In genomic region chr10:79585870-79586527, GRCh38 we compare ENCODE assay signal across 29 cellular contexts. TPM values are rescaled to one million over a fixed set of nuclear protein-coding genes. Genes with fewer than 3 reads are reported as not detected.
"Had no signal": no experiment of that assay in that cellular context is flagged by ENCODE, and none has a peak within 500 bp of the region (broad histone marks: within the 10 kb centered on the region; RNA-seq: fewer than 3 reads in every experiment).

No MANE protein-coding gene starts in this region.

- H3K4me1 Mint-ChIP-seq: activated B cell treated with CpG ODN at 0.5 μM for 24 hours; activated CD4-positive, alpha-beta T cell treated with anti-CD3 and anti-CD28 coated beads, Interleukin-2, amount 10 ng/mL, durations not matched to agents 24 days and 14 days; brain had no signal

- H3K27ac Mint-ChIP-seq: activated B cell treated with CpG ODN at 0.5 μM for 24 hours; activated CD4-positive, alpha-beta T cell treated with anti-CD3 and anti-CD28 coated beads, Interleukin-2, amount 10 ng/mL, durations not matched to agents 24 days and 14 days; activated CD8-positive, alpha-beta memory T cell treated with anti-CD3 and anti-CD28 coated beads, Interleukin-2, amount 10 ng/mL, durations not matched to agents 7 days and 5 days; activated naive CD4-positive, alpha-beta T cell treated with anti-CD3 and anti-CD28 coated beads, Interleukin-2, amount 50 U/mL, for 72 hours; T-helper 17 cell had no signal

- H3K36me3 Mint-ChIP-seq: activated naive CD4-positive, alpha-beta T cell treated with anti-CD3 and anti-CD28 coated beads, Interleukin-2, amount 50 U/mL, for 72 hours; brain had no signal

- H3K27ac ChIP-seq: cardiac muscle cell had no signal

- H3K27me3 ChIP-seq: cardiac muscle cell had no signal

- H3K4me3 Mint-ChIP-seq: activated B cell treated with CpG ODN at 0.5 μM for 24 hours; activated CD4-positive, alpha-beta T cell treated with anti-CD3 and anti-CD28 coated beads, Interleukin-2, amount 10 ng/mL, durations not matched to agents 24 days and 14 days; activated CD8-positive, alpha-beta memory T cell treated with anti-CD3 and anti-CD28 coated beads, Interleukin-2, amount 10 ng/mL, durations not matched to agents 7 days and 5 days; activated T-cell treated with anti-CD3 and anti-CD28 coated beads, Interleukin-2, amount 50 U/mL, for 4 hours; brain; T-helper 17 cell had no signal

- H3K9me3 ChIP-seq: MG63 had no signal

- ATAC-seq: activated CD8-positive, alpha-beta memory T cell treated with anti-CD3 and anti-CD28 coated beads, Interleukin-2, amount 10 ng/mL, durations not matched to agents 7 days and 5 days; activated naive CD4-positive, alpha-beta T cell treated with anti-CD3 and anti-CD28 coated beads, Interleukin-2, amount 50 U/mL, for 72 hours; activated T-cell treated with anti-CD3 and anti-CD28 coated beads, Interleukin-2, amount 50 U/mL, for 4 hours; T-helper 17 cell had no signal

- H3K4me3 ChIP-seq: cardiac muscle cell, MG63 had no signal

- DNase-seq: activated B cell treated with CpG ODN at 0.5 μM for 24 hours; activated CD4-positive, alpha-beta T cell treated with anti-CD3 and anti-CD28 coated beads for 1 hour; activated CD4-positive, alpha-beta T cell treated with anti-CD3 and anti-CD28 coated beads, Interleukin-2, amount 10 ng/mL, durations not matched to agents 24 days and 14 days; activated CD4-positive, alpha-beta T cell treated with anti-CD3 and anti-CD28 coated beads, Interleukin-2, amount 50 U/mL, for 48 hours; activated CD8-positive, alpha-beta memory T cell treated with anti-CD3 and anti-CD28 coated beads, Interleukin-2, amount 10 ng/mL, durations not matched to agents 7 days and 5 days; activated effector memory CD4-positive, alpha-beta T cell treated with anti-CD3 and anti-CD28 coated beads, Interleukin-2, amount 50 U/mL, for 16 hours; activated naive CD4-positive, alpha-beta T cell treated with Interleukin-2 at 50 U/mL for 16 hours; activated T-cell treated with anti-CD3 and anti-CD28 coated beads, Interleukin-2, amount 50 U/mL, for 4 hours; amygdala; MG63; MV-4-11; NCI-H1092 treated with DMSO at 0.1 percent for 48 hours; NCI-H1417 treated with DMSO at 0.1 percent for 48 hours; NCI-H1694; NCI-H2081; NCI-H2171; NCI-H2227 treated with DMSO at 0.1 percent for 48 hours; NCI-H446 treated with DMSO at 0.1 percent for 48 hours; NCI-H526 treated with DMSO at 0.1 percent for 48 hours; NCI-H82; SIG-M5; T-helper 17 cell; T-helper 9 cell had no signal

- H3K9me3 Mint-ChIP-seq: activated B cell treated with CpG ODN at 0.5 μM for 24 hours; activated CD4-positive, alpha-beta T cell treated with anti-CD3 and anti-CD28 coated beads, Interleukin-2, amount 10 ng/mL, durations not matched to agents 24 days and 14 days; activated naive CD4-positive, alpha-beta T cell treated with anti-CD3 and anti-CD28 coated beads, Interleukin-2, amount 50 U/mL, for 72 hours; activated T-cell treated with anti-CD3 and anti-CD28 coated beads, Interleukin-2, amount 50 U/mL, for 4 hours had no signal

- H3K36me3 ChIP-seq: cardiac muscle cell, MG63 had no signal

- FAIRE-seq: astrocyte had no signal

RNA-seq across cellular contexts. Expression of gene SFTPA1, which starts 24.7 kb away (rescaled TPM):
- total RNA-seq: activated B cell treated with CpG ODN at 0.5 μM for 24 hours; activated CD4-positive, alpha-beta T cell treated with anti-CD3 and anti-CD28 coated beads, Interleukin-2, amount 10 ng/mL, durations not matched to agents 24 days and 14 days; activated CD8-positive, alpha-beta memory T cell treated with anti-CD3 and anti-CD28 coated beads, Interleukin-2, amount 10 ng/mL, durations not matched to agents 7 days and 5 days; activated naive CD4-positive, alpha-beta T cell treated with anti-CD3 and anti-CD28 coated beads, Interleukin-2, amount 50 U/mL, for 72 hours; astrocyte; cardiac muscle cell; OCI-LY7; RPMI7951; T-helper 17 cell had no signal

RNA-seq across cellular contexts. Expression of gene SFTPA2, which starts 25.8 kb away (rescaled TPM):
- total RNA-seq: activated B cell treated with CpG ODN at 0.5 μM for 24 hours; activated CD4-positive, alpha-beta T cell treated with anti-CD3 and anti-CD28 coated beads, Interleukin-2, amount 10 ng/mL, durations not matched to agents 24 days and 14 days; activated CD8-positive, alpha-beta memory T cell treated with anti-CD3 and anti-CD28 coated beads, Interleukin-2, amount 10 ng/mL, durations not matched to agents 7 days and 5 days; activated naive CD4-positive, alpha-beta T cell treated with anti-CD3 and anti-CD28 coated beads, Interleukin-2, amount 50 U/mL, for 72 hours; astrocyte; OCI-LY7; RPMI7951; T-helper 17 cell had no signal
